In the genomic region with DNA sequence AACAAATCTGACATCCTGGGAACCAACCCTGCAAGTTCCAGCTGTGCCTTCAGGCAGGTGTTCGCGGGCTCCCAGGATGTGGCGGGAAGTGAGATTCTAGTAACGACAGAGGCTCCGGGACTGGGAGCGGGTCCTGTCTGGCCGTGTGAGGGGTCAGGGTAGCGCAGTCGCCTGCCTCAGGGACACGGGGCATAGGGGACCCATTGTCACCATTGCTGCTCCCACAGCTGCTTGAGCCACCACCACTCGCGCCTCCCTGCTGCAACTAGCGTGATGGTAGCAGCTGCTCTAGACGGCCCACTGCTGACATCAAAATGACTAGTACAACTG, we compare ENCODE assay signal across 17 cellular contexts.
DNase-seq lines count a peak whose midpoint lies in the region; ATAC-seq and TF ChIP-seq lines count a peak whose summit lies in the region.
"Had no signal": no experiment of that assay in that cellular context is flagged by ENCODE, and none has a peak within 500 bp of the region (broad histone marks: within the 10 kb centered on the region; RNA-seq: fewer than 3 reads in every experiment).

No MANE protein-coding gene starts in this region.

- WGBS in H9 (ENCODE audit: extremely low coverage, insufficient read length, low lambda C conversion rate): no CpG with 5 or more reads among the region's 14 CpGs

- no peaks in the 10 kb centered on the region for H3K79me1 ChIP-seq in H9 (ENCODE audit: insufficient read depth, low read depth, low read length, poor library complexity, severe bottlenecking)

- no peak overlapping the region for H3K27ac ChIP-seq in H9 (ENCODE audit: insufficient read length, low read depth, low read length)
- no peak overlapping the region for H3K27ac ChIP-seq in RWPE2 (ENCODE audit: poor library complexity, severe bottlenecking)
- H3K27ac ChIP-seq in lower lobe of right lung: no peak overlapping the region
- H3K27ac ChIP-seq in upper lobe of right lung: no peak overlapping the region
- H3K27ac ChIP-seq: BLaER1 treated with 17β-estradiol and CSF1 and Interleukin-3, amounts not matched to agents 10 nM and 100 nM; GM23248; HL-60 had no signal

- no peak overlapping the region for H3K56ac ChIP-seq in H9 (ENCODE audit: insufficient read length, low read depth, low read length)

- CTCF ChIA-PET in Calu3 (lab: Charles Lee): no interaction called here

- H2AK5ac ChIP-seq in H9 (ENCODE audit: insufficient read length, low read length): no peak overlapping the region

- H3K9me3 Mint-ChIP-seq in H9 (peaks cover 8 to 15% of the 10 kb centered on the region in 2 experiments; a peak in 4 of 5 replicates), Calu3 (ENCODE audit: low read depth, unreplicated experiment) (peaks cover 12% of the 10 kb centered on the region)

- no peak for ATAC-seq in RWPE2 (ENCODE audit: low read depth)
- peak; percentile 21 to 32 for ATAC-seq in lower lobe of right lung
- ATAC-seq in upper lobe of right lung: peak; percentile 17
- ATAC-seq in HG02759 (IDR thresholded peaks at IDR 0.05; ENCODE audit: unreplicated experiment): no peak
- ATAC-seq: CD8-positive, alpha-beta T cell had no signal

- H3K23ac ChIP-seq in H9 (ENCODE audit: insufficient read length, low read depth, low read length): no peak overlapping the region

- H3K18ac ChIP-seq in H9 (ENCODE audit: insufficient read length, low read depth, low read length): no peak overlapping the region

- no peak overlapping the region for H2BK12ac ChIP-seq in H9 (ENCODE audit: insufficient read length, low read depth, low read length)

- H2BK120ac ChIP-seq in H9 (ENCODE audit: low read depth, low read length, poor library complexity, severe bottlenecking): no peak overlapping the region

- no peak overlapping the region for H3K4me3 ChIP-seq in RWPE2 (ENCODE audit: severe bottlenecking)
- no peak overlapping the region for H3K4me3 ChIP-seq in lower lobe of right lung
- no peak overlapping the region for H3K4me3 ChIP-seq in upper lobe of right lung
- H3K4me3 ChIP-seq: BLaER1 treated with 17β-estradiol and CSF1 and Interleukin-3, amounts not matched to agents 10 nM and 100 nM; GM23248 had no signal

- no peaks in the 10 kb centered on the region for H3K23me2 ChIP-seq in H9 (ENCODE audit: insufficient read length, low read depth, low read length, poor library complexity, severe bottlenecking)

- H4K5ac ChIP-seq in H9 (ENCODE audit: insufficient read length, low read depth, low read length): no peak overlapping the region

- H2BK5ac ChIP-seq in H9 (ENCODE audit: insufficient read length, low read length): no peak overlapping the region

- H3K27me3 ChIP-seq in H9 (ENCODE audit: insufficient read depth, low read length) (no peaks in the 10 kb centered on the region), RWPE2 (ENCODE audit: insufficient read depth, poor library complexity, severe bottlenecking) (no peaks in the 10 kb centered on the region), lower lobe of right lung (ENCODE audit: low read depth) (no peaks in the 10 kb centered on the region), upper lobe of right lung (no peaks in the 10 kb centered on the region)
- H3K27me3 ChIP-seq: BLaER1 treated with 17β-estradiol and CSF1 and Interleukin-3, amounts not matched to agents 10 nM and 100 nM had no signal

- H4K20me1 ChIP-seq in H9 (ENCODE audit: control insufficient read depth, insufficient read depth, insufficient read length): no peaks in the 10 kb centered on the region
- H4K20me1 ChIP-seq: BLaER1 treated with 17β-estradiol and CSF1 and Interleukin-3, amounts not matched to agents 10 nM and 100 nM had no signal

- TF ChIP-seq CTCF in H9 (conservative IDR thresholded peaks at IDR 0.05): no peak
- no peak for TF ChIP-seq CTCF in RWPE2 (IDR thresholded peaks at IDR 0.05; ENCODE audit: poor library complexity, severe bottlenecking)
- TF ChIP-seq CTCF in lower lobe of right lung (IDR thresholded peaks at IDR 0.05): no peak
- no peak for TF ChIP-seq CTCF in upper lobe of right lung (IDR thresholded peaks at IDR 0.05)
- no peak for TF ChIP-seq CTCF in Calu3 (IDR thresholded peaks at IDR 0.05; ENCODE audit: unreplicated experiment)

- H3K4me3 Mint-ChIP-seq in H9 (no peak overlapping the region), Calu3 (ENCODE audit: low read depth, unreplicated experiment) (no peak overlapping the region)
- H3K4me3 Mint-ChIP-seq: B cell; CD8-positive, alpha-beta T cell; IgD-negative memory B cell had no signal

- DNase-seq in H9: peak; percentile 26
- peak; percentile 54 for DNase-seq in RWPE2 (ENCODE audit: low spot score)
- DNase-seq in lower lobe of right lung: peak; percentile 31
- peak; percentile 52 for DNase-seq in upper lobe of right lung
- no peak for DNase-seq in COLO668 (lab: John Stamatoyannopoulos, UW; ENCODE audit: unreplicated experiment)
- DNase-seq in Calu3: no peak
- DNase-seq: CD8-positive, alpha-beta T cell; COR-L47; DMS79; GDM1; GM23248; HCEC 1CT had no signal

- no peak overlapping the region for H2AFZ ChIP-seq in H9 (ENCODE audit: low read length)
- H2AFZ ChIP-seq: GM23248 had no signal

- H2BK20ac ChIP-seq in H9 (ENCODE audit: low read depth, low read length, poor library complexity, severe bottlenecking): no peak overlapping the region

- no peaks in the 10 kb centered on the region for H3K79me2 ChIP-seq in H9 (ENCODE audit: insufficient read depth, low read length)

- no peak overlapping the region for H4K91ac ChIP-seq in H9 (ENCODE audit: insufficient read length, low read depth, low read length)

- H3K4me1 Mint-ChIP-seq in H9 (no peaks in the 10 kb centered on the region), Calu3 (ENCODE audit: low read depth, unreplicated experiment) (no peaks in the 10 kb centered on the region)
- H3K4me1 Mint-ChIP-seq: B cell, IgD-negative memory B cell had no signal

- intact Hi-C loops in lower lobe of right lung (cut with DNase I): no loop called here
- intact Hi-C loops in upper lobe of right lung (cut with DNase I): no loop called here
- intact Hi-C loops in Calu3 (cut with micrococcal nuclease; ENCODE audit: unreplicated experiment): no loop called here

- H3K4me1 ChIP-seq in H9 (ENCODE audit: insufficient read depth, low read length) (no peaks in the 10 kb centered on the region), RWPE2 (ENCODE audit: insufficient read depth, poor library complexity, severe bottlenecking) (peaks cover 7% of the 10 kb centered on the region), lower lobe of right lung (no peaks in the 10 kb centered on the region), upper lobe of right lung (no peaks in the 10 kb centered on the region)

- no peak overlapping the region for H3K4me2 ChIP-seq in H9 (ENCODE audit: insufficient read depth, insufficient read length, low read length)

- no peaks in the 10 kb centered on the region for H3K27me3 Mint-ChIP-seq in H9 (ENCODE audit: low read depth)
- H3K27me3 Mint-ChIP-seq in Calu3 (ENCODE audit: unreplicated experiment): no peaks in the 10 kb centered on the region
- H3K27me3 Mint-ChIP-seq: B cell, IgD-negative memory B cell had no signal

- no peaks in the 10 kb centered on the region for H3K9me3 ChIP-seq in H9 (ENCODE audit: control insufficient read depth, low read depth, low read length)
- no peaks in the 10 kb centered on the region for H3K9me3 ChIP-seq in RWPE2 (ENCODE audit: severe bottlenecking)
- no peaks in the 10 kb centered on the region for H3K9me3 ChIP-seq in lower lobe of right lung
- H3K9me3 ChIP-seq in upper lobe of right lung: no peaks in the 10 kb centered on the region

- no peaks in the 10 kb centered on the region for H3K36me3 ChIP-seq in RWPE2 (ENCODE audit: low read depth)
- H3K36me3 ChIP-seq in lower lobe of right lung: no peaks in the 10 kb centered on the region
- H3K36me3 ChIP-seq in upper lobe of right lung: no peaks in the 10 kb centered on the region
- H3K36me3 ChIP-seq: BLaER1 treated with 17β-estradiol and CSF1 and Interleukin-3, amounts not matched to agents 10 nM and 100 nM had no signal

- no peak overlapping the region for H3K9ac ChIP-seq in H9 (ENCODE audit: extremely low read depth, insufficient read length, low read length)
- H3K9ac ChIP-seq: BLaER1 treated with 17β-estradiol and CSF1 and Interleukin-3, amounts not matched to agents 10 nM and 100 nM; GM23248 had no signal

- no peak overlapping the region for H4K8ac ChIP-seq in H9 (replicated peaks; ENCODE audit: insufficient read length, low read depth, low read length)

- no peak overlapping the region for H3K4ac ChIP-seq in H9 (ENCODE audit: low read depth, low read length)

- H2BK15ac ChIP-seq in H9 (ENCODE audit: low read depth, low read length): no peak overlapping the region

- H3T11ph ChIP-seq in H9 (ENCODE audit: low read length): no peak overlapping the region

- H3K36me3 Mint-ChIP-seq in H9 (ENCODE audit: insufficient read depth in 1 of 3, low read depth in 3 of 3) (no peaks in the 10 kb centered on the region; a peak in 2 of 7 replicates), Calu3 (ENCODE audit: insufficient read depth, unreplicated experiment) (no peaks in the 10 kb centered on the region)
- H3K36me3 Mint-ChIP-seq: CD8-positive, alpha-beta T cell had no signal

- BruUV-seq in Calu3 (replicated peaks; lab: Mats Ljungman, UMichigan): no TSS peak

- H3K27ac Mint-ChIP-seq in H9 (no peak overlapping the region), Calu3 (ENCODE audit: unreplicated experiment) (no peak overlapping the region)
- H3K27ac Mint-ChIP-seq: B cell; CD8-positive, alpha-beta T cell; IgD-negative memory B cell had no signal

- no peak overlapping the region; the same call in 1 of the 2 replicates for H3K14ac ChIP-seq in H9 (ENCODE audit: insufficient read depth, low read length)

Comparison
In these comparisons a context has a peak if more than half of its experiments do, and no peak if none do; other contexts are left out.
1. DNase-seq: peak in H9 (single experiment), RWPE2 (single experiment), lower lobe of right lung (single experiment) and upper lobe of right lung (single experiment); none in COLO668 (single experiment) and Calu3 (single experiment).
2. ATAC-seq: peak in lower lobe of right lung (2 of 2) and upper lobe of right lung (single experiment); none in RWPE2 (single experiment) and HG02759 (single experiment).